24 cellular contexts compared by ENCODE assay signal in genomic region chr20:64184795-64185194, GRCh38. TPM values are rescaled to one million over a fixed set of nuclear protein-coding genes. Genes with fewer than 3 reads are reported as not detected.
DNase-seq lines count a peak whose midpoint lies in the region; ATAC-seq and TF ChIP-seq lines count a peak whose summit lies in the region.
"Had no signal": no experiment of that assay in that cellular context is flagged by ENCODE, and none has a peak within 500 bp of the region (broad histone marks: within the 10 kb centered on the region; RNA-seq: fewer than 3 reads in every experiment).

No MANE protein-coding gene starts in this region.

- TF ChIP-seq CTCF in CD14-positive monocyte (IDR thresholded peaks at IDR 0.05): no peak
- TF ChIP-seq CTCF in natural killer cell (IDR thresholded peaks at IDR 0.05): no peak

- H3K4me1 Mint-ChIP-seq in activated CD8-positive, alpha-beta memory T cell treated with anti-CD3 and anti-CD28 coated beads, Interleukin-2, amount 10 ng/mL, durations not matched to agents 7 days and 5 days: peaks cover 33% of the 10 kb centered on the region
- H3K4me1 Mint-ChIP-seq in CD14-positive monocyte: no peaks in the 10 kb centered on the region
- H3K4me1 Mint-ChIP-seq in central memory CD8-positive, alpha-beta T cell: peaks cover 34% of the 10 kb centered on the region
- peaks cover 39 to 52% of the 10 kb centered on the region in 2 donors for H3K4me1 Mint-ChIP-seq in natural killer cell
- H3K4me1 Mint-ChIP-seq: CD4-positive, CD25-positive, alpha-beta regulatory T cell had no signal

- H3K4me3 Mint-ChIP-seq in activated CD8-positive, alpha-beta memory T cell treated with anti-CD3 and anti-CD28 coated beads, Interleukin-2, amount 10 ng/mL, durations not matched to agents 7 days and 5 days: no peak overlapping the region
- H3K4me3 Mint-ChIP-seq in CD14-positive monocyte: no peak overlapping the region
- peak overlapping the region; percentile 33 for H3K4me3 Mint-ChIP-seq in central memory CD8-positive, alpha-beta T cell
- peak overlapping the region; percentile 55 for H3K4me3 Mint-ChIP-seq in natural killer cell
- H3K4me3 Mint-ChIP-seq: CD4-positive, CD25-positive, alpha-beta regulatory T cell had no signal

- no peak for ATAC-seq in activated CD8-positive, alpha-beta memory T cell treated with anti-CD3 and anti-CD28 coated beads, Interleukin-2, amount 10 ng/mL, durations not matched to agents 7 days and 5 days
- no peak for ATAC-seq in central memory CD8-positive, alpha-beta T cell (replicated peaks; ENCODE audit: extremely low read depth, poor library complexity, severe bottlenecking)
- ATAC-seq in natural killer cell (peak in 1 of 3 donors; percentile 37), HG02610 (IDR thresholded peaks at IDR 0.05; ENCODE audit: unreplicated experiment) (no peak), GM21528 (IDR thresholded peaks at IDR 0.05; ENCODE audit: low FRiP score, unreplicated experiment) (no peak)
- ATAC-seq: GM12878 had no signal

- peaks cover 7% of the 10 kb centered on the region for H3K27me3 Mint-ChIP-seq in activated CD8-positive, alpha-beta memory T cell treated with anti-CD3 and anti-CD28 coated beads, Interleukin-2, amount 10 ng/mL, durations not matched to agents 7 days and 5 days
- H3K27me3 Mint-ChIP-seq in CD14-positive monocyte (ENCODE audit: low read depth in 3 of 3) (peaks cover 0 to 6% (median 5%) of the 10 kb centered on the region in 3 donors), natural killer cell (ENCODE audit: low read depth in 2 of 2) (peaks cover 2 to 10% of the 10 kb centered on the region in 2 donors)
- H3K27me3 Mint-ChIP-seq in central memory CD8-positive, alpha-beta T cell: peaks cover 25% of the 10 kb centered on the region

- peak overlapping the region; percentile 45 for H3K27ac Mint-ChIP-seq in activated CD8-positive, alpha-beta memory T cell treated with anti-CD3 and anti-CD28 coated beads, Interleukin-2, amount 10 ng/mL, durations not matched to agents 7 days and 5 days
- no peak overlapping the region for H3K27ac Mint-ChIP-seq in CD14-positive monocyte
- peak overlapping the region; percentile 71 for H3K27ac Mint-ChIP-seq in central memory CD8-positive, alpha-beta T cell (ENCODE audit: low read depth)
- H3K27ac Mint-ChIP-seq in natural killer cell: peak overlapping the region; percentile 25 to 53
- H3K27ac Mint-ChIP-seq: CD4-positive, CD25-positive, alpha-beta regulatory T cell had no signal

- intact Hi-C loops in CD14-positive monocyte (cut with micrococcal nuclease) (no loop called here), natural killer cell (cut with micrococcal nuclease) (no loop called here)

- peak; percentile 42 for DNase-seq in activated CD8-positive, alpha-beta memory T cell treated with anti-CD3 and anti-CD28 coated beads, Interleukin-2, amount 10 ng/mL, durations not matched to agents 7 days and 5 days
- DNase-seq in activated CD8-positive, alpha-beta memory T cell treated with anti-CD3 and anti-CD28 coated beads, Interleukin-2, amount 50 U/mL, for 48 hours: no peak
- DNase-seq in CD14-positive monocyte (ENCODE audit: low spot score) (peak; percentile 15), natural killer cell (no peak)
- no peak for DNase-seq in central memory CD8-positive, alpha-beta T cell (ENCODE audit: low spot score in 2 of 2)
- DNase-seq in activated CD4-positive, alpha-beta T cell treated with anti-CD3 and anti-CD28 coated beads, Interleukin-2, amount 50 U/mL, for 1 hour: no peak
- DNase-seq: 8988T; Calu3; CD4-positive, CD25-positive, alpha-beta regulatory T cell; DMS53; EL; Karpas-422; NCI-H1092; NCI-H1436 treated with DMSO at 0.1 percent for 48 hours; NCI-H2029; NCI-H2171; NCI-H69 had no signal

- CTCF ChIA-PET in activated CD8-positive, alpha-beta memory T cell treated with anti-CD3 and anti-CD28 coated beads, Interleukin-2, amount 10 ng/mL, durations not matched to agents 7 days and 5 days (lab: Charles Lee): interaction anchor here (1.0 kb wide), 1 partner anchor 719 kb away, joined by 3 read pairs; no protein-coding TSS in a partner anchor

- peaks cover 3% of the 10 kb centered on the region for H3K36me3 Mint-ChIP-seq in activated CD8-positive, alpha-beta memory T cell treated with anti-CD3 and anti-CD28 coated beads, Interleukin-2, amount 10 ng/mL, durations not matched to agents 7 days and 5 days
- no peaks in the 10 kb centered on the region for H3K36me3 Mint-ChIP-seq in CD14-positive monocyte
- peaks cover 2% of the 10 kb centered on the region for H3K36me3 Mint-ChIP-seq in central memory CD8-positive, alpha-beta T cell (ENCODE audit: insufficient read depth)
- H3K36me3 Mint-ChIP-seq in natural killer cell: no peaks in the 10 kb centered on the region
- H3K36me3 Mint-ChIP-seq: CD4-positive, CD25-positive, alpha-beta regulatory T cell; IgD-negative memory B cell had no signal

- peaks cover 6% of the 10 kb centered on the region for H3K9me3 Mint-ChIP-seq in activated CD8-positive, alpha-beta memory T cell treated with anti-CD3 and anti-CD28 coated beads, Interleukin-2, amount 10 ng/mL, durations not matched to agents 7 days and 5 days (ENCODE audit: low read depth)
- H3K9me3 Mint-ChIP-seq in CD14-positive monocyte (peaks cover 2 to 23% (median 12%) of the 10 kb centered on the region in 7 donors), natural killer cell (no peaks in the 10 kb centered on the region)
- H3K9me3 Mint-ChIP-seq in central memory CD8-positive, alpha-beta T cell: no peaks in the 10 kb centered on the region
- H3K9me3 Mint-ChIP-seq: IgD-negative memory B cell had no signal

RNA-seq across cellular contexts. Expression of gene MYT1, which starts 20.5 kb away (rescaled TPM):
- total RNA-seq in activated CD8-positive, alpha-beta memory T cell treated with anti-CD3 and anti-CD28 coated beads, Interleukin-2, amount 10 ng/mL, durations not matched to agents 7 days and 5 days: not detected
- not detected for polyA plus RNA-seq in CD14-positive monocyte
- total RNA-seq in natural killer cell: not detected
- total RNA-seq: CD4-positive, CD25-positive, alpha-beta regulatory T cell; GM12878; MCF 10A; SJSA1 had no signal
- polyA plus RNA-seq: AG04450, IgD-negative memory B cell had no signal

Comparison
In these comparisons a context has a peak if more than half of its experiments do, and no peak if none do; other contexts are left out.
1. DNase-seq: peak in activated CD8-positive, alpha-beta memory T cell treated with anti-CD3 and anti-CD28 coated beads, Interleukin-2, amount 10 ng/mL, durations not matched to agents 7 days and 5 days (single experiment) and CD14-positive monocyte (single experiment); none in activated CD8-positive, alpha-beta memory T cell treated with anti-CD3 and anti-CD28 coated beads, Interleukin-2, amount 50 U/mL, for 48 hours (single experiment), central memory CD8-positive, alpha-beta T cell (0 of 2), natural killer cell (single experiment) and activated CD4-positive, alpha-beta T cell treated with anti-CD3 and anti-CD28 coated beads, Interleukin-2, amount 50 U/mL, for 1 hour (single experiment).
2. H3K27ac Mint-ChIP-seq: peak in activated CD8-positive, alpha-beta memory T cell treated with anti-CD3 and anti-CD28 coated beads, Interleukin-2, amount 10 ng/mL, durations not matched to agents 7 days and 5 days (single experiment), central memory CD8-positive, alpha-beta T cell (single experiment) and natural killer cell (2 of 2); none in CD14-positive monocyte (0 of 7).
3. H3K4me3 Mint-ChIP-seq: peak in central memory CD8-positive, alpha-beta T cell (single experiment) and natural killer cell (single experiment); none in activated CD8-positive, alpha-beta memory T cell treated with anti-CD3 and anti-CD28 coated beads, Interleukin-2, amount 10 ng/mL, durations not matched to agents 7 days and 5 days (single experiment) and CD14-positive monocyte (0 of 2).